In the genomic region with DNA sequence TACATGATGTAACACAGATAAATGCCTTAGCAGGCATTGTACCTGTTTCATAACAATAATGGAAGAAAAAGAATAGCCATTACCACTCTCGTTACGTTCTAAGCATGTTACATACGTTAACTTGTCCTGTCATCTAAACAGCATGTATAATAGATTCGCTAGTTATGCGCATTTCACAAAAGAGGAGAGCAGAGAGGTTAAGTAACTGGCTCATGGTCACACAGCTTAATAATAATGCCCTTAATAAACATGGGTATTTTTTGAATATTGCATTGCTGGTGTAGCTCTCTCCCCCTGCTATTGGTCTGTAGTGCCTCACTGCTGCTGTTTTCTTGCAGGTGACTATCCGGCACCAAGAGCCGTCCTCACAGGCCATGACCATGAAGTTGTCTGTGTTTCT, we compare ENCODE assay signal across 3 cellular contexts.
TF ChIP-seq lines count a peak whose summit lies in the region.

No MANE protein-coding gene starts in this region.

TF ChIP-seq in HepG2, 621 proteins besides CTCF, POLR2A, EP300 and RAD21:
- TF ChIP-seq ZNF768 (CRISPR knock-in tag; IDR thresholded peaks at IDR 0.05), result peak; percentile 23; the same call in 1 of the 2 replicates
- no peak for TF ChIP-seq ELF4 (CRISPR knock-in tag; IDR thresholded peaks at IDR 0.05; ENCODE audit: borderline replicate concordance)
TF ChIP-seq in HepG2: peak in this region for 1.

TF ChIP-seq in K562, 482 proteins besides CTCF, POLR2A, EP300 and RAD21:
- TF ChIP-seq ZFP36 (IDR thresholded peaks at IDR 0.05; ENCODE audit: low read depth, low read length, partially characterized antibody), result peak; percentile 24
- TF ChIP-seq PRMT5 (CRISPR knock-in tag; IDR thresholded peaks at IDR 0.05), result no peak
- TF ChIP-seq NRF1 (conservative IDR thresholded peaks at IDR 0.05 in 1 of 2, IDR thresholded peaks at IDR 0.05 in 1 of 2), result no peak
- TF ChIP-seq, protein P1, sequence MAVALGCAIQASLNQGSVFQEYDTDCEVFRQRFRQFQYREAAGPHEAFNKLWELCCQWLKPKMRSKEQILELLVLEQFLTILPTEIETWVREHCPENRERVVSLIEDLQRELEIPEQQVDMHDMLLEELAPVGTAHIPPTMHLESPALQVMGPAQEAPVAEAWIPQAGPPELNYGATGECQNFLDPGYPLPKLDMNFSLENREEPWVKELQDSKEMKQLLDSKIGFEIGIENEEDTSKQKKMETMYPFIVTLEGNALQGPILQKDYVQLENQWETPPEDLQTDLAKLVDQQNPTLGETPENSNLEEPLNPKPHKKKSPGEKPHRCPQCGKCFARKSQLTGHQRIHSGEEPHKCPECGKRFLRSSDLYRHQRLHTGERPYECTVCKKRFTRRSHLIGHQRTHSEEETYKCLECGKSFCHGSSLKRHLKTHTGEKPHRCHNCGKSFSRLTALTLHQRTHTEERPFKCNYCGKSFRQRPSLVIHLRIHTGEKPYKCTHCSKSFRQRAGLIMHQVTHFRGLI (CRISPR knock-in tag; IDR thresholded peaks at IDR 0.05), result no peak
- TF ChIP-seq ZNF518B (CRISPR knock-in tag; IDR thresholded peaks at IDR 0.05), result no peak
- TF ChIP-seq MEIS2 (IDR thresholded peaks at IDR 0.05; ENCODE audit: partially characterized antibody), result no peak
- TF ChIP-seq, protein P2, sequence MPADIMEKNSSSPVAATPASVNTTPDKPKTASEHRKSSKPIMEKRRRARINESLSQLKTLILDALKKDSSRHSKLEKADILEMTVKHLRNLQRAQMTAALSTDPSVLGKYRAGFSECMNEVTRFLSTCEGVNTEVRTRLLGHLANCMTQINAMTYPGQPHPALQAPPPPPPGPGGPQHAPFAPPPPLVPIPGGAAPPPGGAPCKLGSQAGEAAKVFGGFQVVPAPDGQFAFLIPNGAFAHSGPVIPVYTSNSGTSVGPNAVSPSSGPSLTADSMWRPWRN (IDR thresholded peaks at IDR 0.05; ENCODE audit: low read depth), result no peak
- no peak for TF ChIP-seq NELFE (IDR thresholded peaks at IDR 0.05; ENCODE audit: insufficient read depth, insufficient read length)
- TF ChIP-seq RBM25 (IDR thresholded peaks at IDR 0.05; ENCODE audit: low read depth, low read length, severe bottlenecking), result peak; percentile 63
TF ChIP-seq in K562: peak in this region for 2.

TF ChIP-seq in H1, 55 proteins besides CTCF, POLR2A, EP300 and RAD21:
- TF ChIP-seq SP2 (IDR thresholded peaks at IDR 0.05; ENCODE audit: low read length) (no peak), ASH2L (IDR thresholded peaks at IDR 0.05; ENCODE audit: low read length) (no peak), KDM1A (IDR thresholded peaks at IDR 0.05; ENCODE audit: borderline replicate concordance, low read length) (peak; percentile 53)
